30 cellular contexts compared by ENCODE assay signal in genomic region chr21:42330380-42331336, GRCh38. TPM values are rescaled to one million over a fixed set of nuclear protein-coding genes. Genes with fewer than 3 reads are reported as not detected.
DNase-seq lines count a peak whose midpoint lies in the region; ATAC-seq and TF ChIP-seq lines count a peak whose summit lies in the region.
"Had no signal": no experiment of that assay in that cellular context is flagged by ENCODE, and none has a peak within 500 bp of the region (broad histone marks: within the 10 kb centered on the region; RNA-seq: fewer than 3 reads in every experiment).

No MANE protein-coding gene starts in this region.

- peaks cover 2% of the 10 kb centered on the region for H3K27me3 Mint-ChIP-seq in endodermal cell (ENCODE audit: insufficient read depth)
- H3K27me3 Mint-ChIP-seq: activated naive CD4-positive, alpha-beta T cell treated with anti-CD3 and anti-CD28 coated beads, Interleukin-2, amount 50 U/mL, for 24 hours had no signal

- no peak overlapping the region for H3K4me3 Mint-ChIP-seq in endodermal cell
- H3K4me3 Mint-ChIP-seq: activated naive CD4-positive, alpha-beta T cell treated with anti-CD3 and anti-CD28 coated beads, Interleukin-2, amount 50 U/mL, for 24 hours; CD14-positive monocyte; central memory CD8-positive, alpha-beta T cell; naive thymus-derived CD4-positive, alpha-beta T cell had no signal

- no peak for TF ChIP-seq POLR2A in transverse colon (IDR thresholded peaks at IDR 0.05)

- no peak overlapping the region for H3K9ac ChIP-seq in endodermal cell (ENCODE audit: extremely low read depth, low read length, poor library complexity, severe bottlenecking)

- TF ChIP-seq EP300 in transverse colon (IDR thresholded peaks at IDR 0.05; ENCODE audit: low read depth) = no peak

- H3K9me3 ChIP-seq in endodermal cell (ENCODE audit: control insufficient read depth, low read length) = peaks cover 18% of the 10 kb centered on the region
- no peaks in the 10 kb centered on the region for H3K9me3 ChIP-seq in transverse colon
- H3K9me3 ChIP-seq: pancreas, sigmoid colon had no signal

- intact Hi-C loops in transverse colon (cut with DNase I; ENCODE audit: low total_unique reads) = no loop called here

- DNase-seq in activated CD8-positive, alpha-beta memory T cell treated with anti-CD3 and anti-CD28 coated beads, Interleukin-2, amount 50 U/mL, for 48 hours = peak; percentile 1
- DNase-seq in activated CD8-positive, alpha-beta memory T cell treated with anti-CD3 and anti-CD28 coated beads, Interleukin-2, amount 50 U/mL, for 4 hours = no peak
- DNase-seq in LNCaP clone FGC (ENCODE audit: low read depth) = peak; percentile 34
- DNase-seq in endodermal cell = peak; percentile 18
- no peak for DNase-seq in transverse colon
- no peak for DNase-seq in mesenteric fat pad (ENCODE audit: low spot score)
- DNase-seq in COLO829 (ENCODE audit: low spot score) = no peak
- DNase-seq: activated CD4-positive, alpha-beta T cell treated with anti-CD3 and anti-CD28 coated beads, Interleukin-2, amount 50 U/mL, for 48 hours; DMS79; effector CD4-positive, alpha-beta T cell; naive thymus-derived CD4-positive, alpha-beta T cell; NCI-H1436; Peyer's patch; sigmoid colon; stimulated activated naive CD4-positive, alpha-beta T cell treated with Interleukin-2 at 50 U/mL for 16 hours; tibial artery; WERI-Rb-1 had no signal

- ATAC-seq in GM19328 (IDR thresholded peaks at IDR 0.05; ENCODE audit: unreplicated experiment) = no peak
- ATAC-seq: esophagus mucosa; gastroesophageal sphincter; HepG2; naive thymus-derived CD4-positive, alpha-beta T cell had no signal

- no peak overlapping the region for H3K27ac Mint-ChIP-seq in endodermal cell
- H3K27ac Mint-ChIP-seq: activated naive CD4-positive, alpha-beta T cell treated with anti-CD3 and anti-CD28 coated beads, Interleukin-2, amount 50 U/mL, for 24 hours; naive thymus-derived CD4-positive, alpha-beta T cell had no signal

- H3K27me3 ChIP-seq in endodermal cell (ENCODE audit: control insufficient read depth, insufficient read depth, low read length, poor library complexity, severe bottlenecking) = no peaks in the 10 kb centered on the region
- H3K27me3 ChIP-seq in transverse colon = peaks cover 6% of the 10 kb centered on the region
- H3K27me3 ChIP-seq: pancreas, Peyer's patch had no signal

- no peak overlapping the region for H3K27ac ChIP-seq in endodermal cell (ENCODE audit: low read depth, low read length)
- H3K27ac ChIP-seq in transverse colon = peak overlapping the region; percentile 63 to 71 (median 66)
- H3K27ac ChIP-seq: gastroesophageal sphincter, pancreas, sigmoid colon, SK-N-MC, tibial artery, WERI-Rb-1 had no signal

- H3K4me1 ChIP-seq in endodermal cell (ENCODE audit: control insufficient read depth, insufficient read depth, low read length) = no peaks in the 10 kb centered on the region
- peaks cover 0 to 31% (median 8%) of the 10 kb centered on the region in 4 donors for H3K4me1 ChIP-seq in transverse colon
- H3K4me1 ChIP-seq: gastroesophageal sphincter, pancreas, sigmoid colon, tibial artery had no signal

- H3K4me1 Mint-ChIP-seq in endodermal cell = no peaks in the 10 kb centered on the region
- H3K4me1 Mint-ChIP-seq: activated naive CD4-positive, alpha-beta T cell treated with anti-CD3 and anti-CD28 coated beads, Interleukin-2, amount 50 U/mL, for 24 hours; central memory CD8-positive, alpha-beta T cell had no signal

- in situ Hi-C loops in transverse colon (cut with MboI; ENCODE audit: low pct_ligation_motif_present in 1 of 4, low pct_unique_long_range_greater_than_20kb in 1 of 4, low sequenced_read_pairs in 3 of 4) = no loop called here

- H3K4me3 ChIP-seq in LNCaP clone FGC (ENCODE audit: low read depth, low read length) (no peak overlapping the region), endodermal cell (ENCODE audit: low read length) (no peak overlapping the region), transverse colon (no peak overlapping the region)
- H3K4me3 ChIP-seq: gastroesophageal sphincter, pancreas, Peyer's patch, sigmoid colon, SK-N-MC, tibial artery had no signal

- H3K36me3 ChIP-seq in endodermal cell (ENCODE audit: control insufficient read depth, insufficient read depth, low read length) (no peaks in the 10 kb centered on the region), transverse colon (no peaks in the 10 kb centered on the region)
- H3K36me3 ChIP-seq: gastroesophageal sphincter, pancreas, Peyer's patch, sigmoid colon, tibial artery, WERI-Rb-1 had no signal

- no peak for TF ChIP-seq CTCF in LNCaP clone FGC (IDR thresholded peaks at IDR 0.05; ENCODE audit: control insufficient read depth, extremely low read depth, insufficient read depth)
- TF ChIP-seq CTCF in endodermal cell (conservative IDR thresholded peaks at IDR 0.05) = no peak
- TF ChIP-seq CTCF in transverse colon (IDR thresholded peaks at IDR 0.05) = no peak

- H3K9me3 Mint-ChIP-seq in endodermal cell = peaks cover 22% of the 10 kb centered on the region

- WGBS in endodermal cell (ENCODE audit: insufficient coverage in 1 of 2, insufficient read length in 1 of 2), 2 experiments = 100% methylated on average over 1 of the region's 4 CpGs; no CpG with 5 or more reads in 1 of the 2 experiments
- WGBS in transverse colon (ENCODE audit: low coverage in 1 of 2), 2 donors = 74 to 79% methylated on average over 3 to 4 of the region's 4 CpGs

- H3K36me3 Mint-ChIP-seq in endodermal cell (ENCODE audit: low read depth) = peaks cover 6% of the 10 kb centered on the region
- H3K36me3 Mint-ChIP-seq: CD14-positive monocyte had no signal

RNA-seq across cellular contexts. Expression of gene TFF3, which starts 15.4 kb away (rescaled TPM):
- total RNA-seq in endodermal cell (1 to 10 TPM in 1 of 2 donors, not detected in 1; 5.5 TPM), transverse colon (1,000 to 10,000 TPM in 1 of 4 donors, 100 to 1,000 TPM in 3; 164 to 2,581 (median 367) TPM), mesenteric fat pad (5.5 TPM)
- 1.2 TPM for polyA plus RNA-seq in endodermal cell (2013, experiment 1 of 2)
- 1.7 TPM for polyA plus RNA-seq in endodermal cell (2013, experiment 2 of 2)
- total RNA-seq: astrocyte; naive thymus-derived CD4-positive, alpha-beta T cell; T-helper 2 cell treated with Interferon-gamma antibody and Interleukin-4, amounts not matched to agents 100 ng/mL and 5 ng/mL, for 36 hours had no signal
- polyA plus RNA-seq: AG04450; CD14-positive monocyte; naive thymus-derived CD4-positive, alpha-beta T cell had no signal

RNA-seq across cellular contexts. Expression of gene TFF2, which starts 20.1 kb away (rescaled TPM):
- total RNA-seq in endodermal cell = not detected
- polyA plus RNA-seq in endodermal cell (2013, experiment 1 of 2) = not detected
- polyA plus RNA-seq in endodermal cell (2013, experiment 2 of 2) = not detected
- under 1 TPM in 1 of 4 donors, not detected in 3; 0.68 TPM for total RNA-seq in transverse colon
- not detected for total RNA-seq in mesenteric fat pad
- total RNA-seq: astrocyte; esophagus mucosa; gastroesophageal sphincter; HepG2; kidney epithelial cell; naive thymus-derived CD4-positive, alpha-beta T cell; sigmoid colon; T-helper 2 cell treated with Interferon-gamma antibody and Interleukin-4, amounts not matched to agents 100 ng/mL and 5 ng/mL, for 36 hours had no signal
- polyA plus RNA-seq: AG04450; CD14-positive monocyte; naive thymus-derived CD4-positive, alpha-beta T cell had no signal

RNA-seq across cellular contexts. Expression of gene TFF1, which starts 35.7 kb away (rescaled TPM):
- total RNA-seq in endodermal cell (1 to 10 TPM; 1.6 to 3.7 TPM), transverse colon (10 to 100 TPM in 2 of 4 donors, 1 to 10 TPM in 1, not detected in 1; 8.6 to 45.3 (median 25.8) TPM), mesenteric fat pad (not detected)
- 1.5 TPM for polyA plus RNA-seq in endodermal cell (2013, experiment 1 of 2)
- 3.2 TPM for polyA plus RNA-seq in endodermal cell (2013, experiment 2 of 2)
- total RNA-seq: astrocyte; esophagus mucosa; gastroesophageal sphincter; kidney epithelial cell; naive thymus-derived CD4-positive, alpha-beta T cell; T-helper 2 cell treated with Interferon-gamma antibody and Interleukin-4, amounts not matched to agents 100 ng/mL and 5 ng/mL, for 36 hours had no signal
- polyA plus RNA-seq: AG04450; CD14-positive monocyte; naive thymus-derived CD4-positive, alpha-beta T cell had no signal

Comparison
In these comparisons a context has a peak if more than half of its experiments do, and no peak if none do; other contexts are left out.
1. DNase-seq: peak in activated CD8-positive, alpha-beta memory T cell treated with anti-CD3 and anti-CD28 coated beads, Interleukin-2, amount 50 U/mL, for 48 hours (single experiment), LNCaP clone FGC (single experiment) and endodermal cell (single experiment); none in activated CD8-positive, alpha-beta memory T cell treated with anti-CD3 and anti-CD28 coated beads, Interleukin-2, amount 50 U/mL, for 4 hours (single experiment), transverse colon (single experiment), mesenteric fat pad (single experiment) and COLO829 (single experiment).
2. RNA of gene TFF3, which starts 15.4 kb away (total RNA-seq): 164 to 2,581 TPM in transverse colon; 5.5 TPM in mesenteric fat pad (single experiment) and 5.5 TPM in endodermal cell; every median in the first group is over 10 times any median in the second.